18 cellular contexts compared by ENCODE assay signal in the genomic region with DNA sequence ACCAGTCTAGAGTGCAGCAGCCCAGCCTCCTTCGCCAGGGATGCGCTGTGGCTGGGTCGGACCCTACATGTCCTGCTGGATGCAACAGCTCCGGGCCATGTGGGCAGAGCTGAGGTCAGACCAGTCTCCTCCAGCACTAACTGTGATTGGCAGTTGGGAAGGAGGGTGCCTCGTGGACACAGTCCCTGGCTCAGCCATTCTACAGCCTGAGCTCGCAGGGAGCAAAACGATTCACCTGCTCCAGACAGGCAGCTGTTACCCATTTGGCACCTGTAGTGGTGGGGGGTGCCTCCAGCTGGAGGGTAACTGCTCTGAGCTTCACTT. TPM values are rescaled to one million over a fixed set of nuclear protein-coding genes. Genes with fewer than 3 reads are reported as not detected.
DNase-seq lines count a peak whose midpoint lies in the region; ATAC-seq and TF ChIP-seq lines count a peak whose summit lies in the region.
"Had no signal": no experiment of that assay in that cellular context is flagged by ENCODE, and none has a peak within 500 bp of the region (broad histone marks: within the 10 kb centered on the region; RNA-seq: fewer than 3 reads in every experiment).

No MANE protein-coding gene starts in this region.

- H3K9me3 ChIP-seq in left ventricle myocardium inferior (replicated peaks), result no peaks in the 10 kb centered on the region
- H3K9me3 ChIP-seq in esophagus squamous epithelium, result no peaks in the 10 kb centered on the region
- no peaks in the 10 kb centered on the region for H3K9me3 ChIP-seq in sigmoid colon
- no peaks in the 10 kb centered on the region for H3K9me3 ChIP-seq in uterus

- no peak overlapping the region for H3K4me3 ChIP-seq in left ventricle myocardium inferior
- no peak overlapping the region for H3K4me3 ChIP-seq in esophagus squamous epithelium
- no peak overlapping the region for H3K4me3 ChIP-seq in sigmoid colon
- H3K4me3 ChIP-seq in uterus, result no peak overlapping the region
- H3K4me3 ChIP-seq: K562, PC-9 had no signal

- no peak for TF ChIP-seq POLR2A in esophagus squamous epithelium (IDR thresholded peaks at IDR 0.05)
- TF ChIP-seq POLR2A in sigmoid colon (IDR thresholded peaks at IDR 0.05), result no peak
- no peak for TF ChIP-seq POLR2A in uterus (IDR thresholded peaks at IDR 0.05)

- 100% methylated on average over 4 of the region's 7 CpGs; no CpG with 5 or more reads in 1 of the 2 donors for WGBS in esophagus squamous epithelium, 2 donors
- 78 to 92% methylated on average over 7 of the region's 7 CpGs for WGBS in sigmoid colon, 2 donors

- no peak for TF ChIP-seq CTCF in left ventricle myocardium inferior (IDR thresholded peaks at IDR 0.05; ENCODE audit: borderline replicate concordance)
- no peak for TF ChIP-seq CTCF in esophagus squamous epithelium (IDR thresholded peaks at IDR 0.05)
- TF ChIP-seq CTCF in sigmoid colon (IDR thresholded peaks at IDR 0.05), result no peak
- TF ChIP-seq CTCF in uterus (IDR thresholded peaks at IDR 0.05), result no peak

- DNase-seq in left ventricle myocardium inferior, result no peak
- DNase-seq in left ventricle myocardium superior, result no peak
- no peak for DNase-seq in esophagus squamous epithelium (lab: John Stamatoyannopoulos, UW)
- no peak for DNase-seq in sigmoid colon
- DNase-seq in uterus, result no peak
- no peak for DNase-seq in putamen (ENCODE audit: low spot score)
- DNase-seq: DMS79 treated with DMSO at 0.1 percent for 48 hours, NCI-H1436 treated with DMSO at 0.1 percent for 48 hours, NCI-H2081 treated with DMSO at 0.1 percent for 48 hours, NCI-H226, NCI-H526, PC-9 had no signal

- no peaks in the 10 kb centered on the region for H3K36me3 ChIP-seq in left ventricle myocardium inferior
- H3K36me3 ChIP-seq in esophagus squamous epithelium, result no peaks in the 10 kb centered on the region
- H3K36me3 ChIP-seq in sigmoid colon, result no peaks in the 10 kb centered on the region
- H3K36me3 ChIP-seq in uterus, result no peaks in the 10 kb centered on the region

- H3K27ac ChIP-seq in left ventricle myocardium inferior (replicated peaks) (peak overlapping the region; percentile 89), esophagus squamous epithelium (peak overlapping the region in 3 of 4 donors; percentile 27 to 39 (median 29)), sigmoid colon (peak overlapping the region; percentile 85 to 93 (median 89)), uterus (peak overlapping the region; percentile 13 to 84)
- H3K27ac ChIP-seq: PC-9 had no signal

- no peak for TF ChIP-seq EP300 in sigmoid colon (IDR thresholded peaks at IDR 0.05)

- H3K4me1 ChIP-seq in left ventricle myocardium inferior (peaks cover 81% of the 10 kb centered on the region), esophagus squamous epithelium (peaks cover 0 to 41% (median 15%) of the 10 kb centered on the region in 3 donors), sigmoid colon (peaks cover 0 to 79% (median 64%) of the 10 kb centered on the region in 4 donors), uterus (peaks cover 0 to 5% of the 10 kb centered on the region in 2 donors)

- H3K27me3 ChIP-seq in left ventricle myocardium inferior (ENCODE audit: low read depth) (no peaks in the 10 kb centered on the region), esophagus squamous epithelium (peaks cover 0 to 13% (median 0%) of the 10 kb centered on the region in 4 donors), sigmoid colon (no peaks in the 10 kb centered on the region), uterus (no peaks in the 10 kb centered on the region)

- ATAC-seq in left ventricle myocardium superior (no peak), HG03520 (IDR thresholded peaks at IDR 0.05; ENCODE audit: unreplicated experiment) (no peak), esophagus mucosa (no peak)
- ATAC-seq: HCT116, K562 had no signal

- intact Hi-C loops in left ventricle myocardium inferior (cut with micrococcal nuclease) (no loop called here), left ventricle myocardium superior (cut with micrococcal nuclease) (no loop called here), esophagus squamous epithelium (cut with DNase I) (no loop called here), sigmoid colon (cut with DNase I) (loop anchor here (10.0 kb wide), 1 partner anchor 918 kb away; no protein-coding TSS in a partner anchor), uterus (cut with DNase I; ENCODE audit: low total_unique reads) (no loop called here)

RNA-seq across cellular contexts. Expression of gene ASB2, which starts 6.3 kb away (rescaled TPM):
- total RNA-seq in left ventricle myocardium inferior (251 TPM), left ventricle myocardium superior (268 TPM), esophagus squamous epithelium (1 to 10 TPM in 3 of 4 donors, under 1 TPM in 1; 0.83 to 8.8 (median 3.7) TPM), sigmoid colon (100 to 1,000 TPM; 117 to 178 (median 139) TPM), uterus (10 to 100 TPM; 11.8 to 84.1 (median 21.0) TPM), esophagus mucosa (1.00 TPM)
- 1 to 10 TPM; 1.2 to 10.0 (median 4.2) TPM for polyA plus RNA-seq in sigmoid colon
- total RNA-seq: A673, K562, PC-9 had no signal
- polyA plus RNA-seq: K562 had no signal

RNA-seq across cellular contexts. Expression of gene CCDC197, which starts 14.5 kb away (rescaled TPM):
- total RNA-seq in left ventricle myocardium inferior, result 1.2 TPM
- 0.74 TPM for total RNA-seq in left ventricle myocardium superior
- total RNA-seq in esophagus squamous epithelium, result not detected
- not detected for total RNA-seq in sigmoid colon
- not detected for polyA plus RNA-seq in sigmoid colon
- not detected for total RNA-seq in uterus
- not detected for total RNA-seq in esophagus mucosa
- total RNA-seq: A673, K562, PC-9 had no signal
- polyA plus RNA-seq: CD14-positive monocyte, K562 had no signal

RNA-seq across cellular contexts. Expression of gene OTUB2, which starts 43.5 kb away (rescaled TPM):
- total RNA-seq in left ventricle myocardium inferior, result 0.27 TPM
- total RNA-seq in left ventricle myocardium superior, result 0.52 TPM
- total RNA-seq in esophagus squamous epithelium, result 10 to 100 TPM in 1 of 4 donors, 1 to 10 TPM in 3; 2.1 to 10.3 (median 7.4) TPM
- under 1 TPM; 0.14 to 0.71 (median 0.52) TPM for total RNA-seq in sigmoid colon
- polyA plus RNA-seq in sigmoid colon, result 1 to 10 TPM in 2 of 3 donors, under 1 TPM in 1; 0.60 to 2.3 (median 2.0) TPM
- total RNA-seq in uterus, result 1 to 10 TPM in 1 of 4 donors, under 1 TPM in 1, not detected in 2; 0.37 to 3.8 TPM
- 5.5 TPM for total RNA-seq in esophagus mucosa

RNA-seq across cellular contexts. Expression of gene FAM181A, which starts 55.5 kb away (rescaled TPM):
- not detected for total RNA-seq in left ventricle myocardium inferior
- total RNA-seq in left ventricle myocardium superior, result not detected
- total RNA-seq in esophagus squamous epithelium, result not detected
- not detected for total RNA-seq in sigmoid colon
- not detected for polyA plus RNA-seq in sigmoid colon
- total RNA-seq in uterus, result under 1 TPM in 1 of 4 donors, not detected in 3; 0.48 TPM
- total RNA-seq in esophagus mucosa, result not detected
- total RNA-seq: A673, K562, PC-9 had no signal
- polyA plus RNA-seq: CD14-positive monocyte, K562 had no signal

Comparison
In these comparisons a context has a peak if more than half of its experiments do, and no peak if none do; other contexts are left out.
1. H3K27ac ChIP-seq: peak in every context shown above with its lines; median percentile 89 in left ventricle myocardium inferior; 89 in sigmoid colon; 48 in uterus; 29 in esophagus squamous epithelium.